Comparison of ENCODE assay signal across 1 cellular context in genomic region chr1:51086496-51087271, GRCh38.
TF ChIP-seq lines count a peak whose summit lies in the region.

No MANE protein-coding gene starts in this region.

TF ChIP-seq in GM23338, 12 proteins besides CTCF, POLR2A, EP300 and RAD21 (continued from another document):
- TF ChIP-seq, protein P1, sequence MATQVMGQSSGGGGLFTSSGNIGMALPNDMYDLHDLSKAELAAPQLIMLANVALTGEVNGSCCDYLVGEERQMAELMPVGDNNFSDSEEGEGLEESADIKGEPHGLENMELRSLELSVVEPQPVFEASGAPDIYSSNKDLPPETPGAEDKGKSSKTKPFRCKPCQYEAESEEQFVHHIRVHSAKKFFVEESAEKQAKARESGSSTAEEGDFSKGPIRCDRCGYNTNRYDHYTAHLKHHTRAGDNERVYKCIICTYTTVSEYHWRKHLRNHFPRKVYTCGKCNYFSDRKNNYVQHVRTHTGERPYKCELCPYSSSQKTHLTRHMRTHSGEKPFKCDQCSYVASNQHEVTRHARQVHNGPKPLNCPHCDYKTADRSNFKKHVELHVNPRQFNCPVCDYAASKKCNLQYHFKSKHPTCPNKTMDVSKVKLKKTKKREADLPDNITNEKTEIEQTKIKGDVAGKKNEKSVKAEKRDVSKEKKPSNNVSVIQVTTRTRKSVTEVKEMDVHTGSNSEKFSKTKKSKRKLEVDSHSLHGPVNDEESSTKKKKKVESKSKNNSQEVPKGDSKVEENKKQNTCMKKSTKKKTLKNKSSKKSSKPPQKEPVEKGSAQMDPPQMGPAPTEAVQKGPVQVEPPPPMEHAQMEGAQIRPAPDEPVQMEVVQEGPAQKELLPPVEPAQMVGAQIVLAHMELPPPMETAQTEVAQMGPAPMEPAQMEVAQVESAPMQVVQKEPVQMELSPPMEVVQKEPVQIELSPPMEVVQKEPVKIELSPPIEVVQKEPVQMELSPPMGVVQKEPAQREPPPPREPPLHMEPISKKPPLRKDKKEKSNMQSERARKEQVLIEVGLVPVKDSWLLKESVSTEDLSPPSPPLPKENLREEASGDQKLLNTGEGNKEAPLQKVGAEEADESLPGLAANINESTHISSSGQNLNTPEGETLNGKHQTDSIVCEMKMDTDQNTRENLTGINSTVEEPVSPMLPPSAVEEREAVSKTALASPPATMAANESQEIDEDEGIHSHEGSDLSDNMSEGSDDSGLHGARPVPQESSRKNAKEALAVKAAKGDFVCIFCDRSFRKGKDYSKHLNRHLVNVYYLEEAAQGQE (IDR thresholded peaks at IDR 0.05; ENCODE audit: unreplicated experiment): no peak
- TF ChIP-seq EZH2phosphoT487 (IDR thresholded peaks at IDR 0.05; ENCODE audit: unreplicated experiment) (no peak), STAT1 (IDR thresholded peaks at IDR 0.05; ENCODE audit: unreplicated experiment) (no peak), ZNF331 (CRISPR knock-in tag; IDR thresholded peaks at IDR 0.05; ENCODE audit: low read depth) (no peak), JUNB (IDR thresholded peaks at IDR 0.05; ENCODE audit: unreplicated experiment) (no peak), CREB1 (CRISPR knock-in tag; IDR thresholded peaks at IDR 0.05; ENCODE audit: low read depth) (no peak), ZNF114 (CRISPR knock-in tag; IDR thresholded peaks at IDR 0.05) (no peak), EZH2 (IDR thresholded peaks at IDR 0.05; ENCODE audit: low read depth, unreplicated experiment) (no peak)
- TF ChIP-seq, protein P2, sequence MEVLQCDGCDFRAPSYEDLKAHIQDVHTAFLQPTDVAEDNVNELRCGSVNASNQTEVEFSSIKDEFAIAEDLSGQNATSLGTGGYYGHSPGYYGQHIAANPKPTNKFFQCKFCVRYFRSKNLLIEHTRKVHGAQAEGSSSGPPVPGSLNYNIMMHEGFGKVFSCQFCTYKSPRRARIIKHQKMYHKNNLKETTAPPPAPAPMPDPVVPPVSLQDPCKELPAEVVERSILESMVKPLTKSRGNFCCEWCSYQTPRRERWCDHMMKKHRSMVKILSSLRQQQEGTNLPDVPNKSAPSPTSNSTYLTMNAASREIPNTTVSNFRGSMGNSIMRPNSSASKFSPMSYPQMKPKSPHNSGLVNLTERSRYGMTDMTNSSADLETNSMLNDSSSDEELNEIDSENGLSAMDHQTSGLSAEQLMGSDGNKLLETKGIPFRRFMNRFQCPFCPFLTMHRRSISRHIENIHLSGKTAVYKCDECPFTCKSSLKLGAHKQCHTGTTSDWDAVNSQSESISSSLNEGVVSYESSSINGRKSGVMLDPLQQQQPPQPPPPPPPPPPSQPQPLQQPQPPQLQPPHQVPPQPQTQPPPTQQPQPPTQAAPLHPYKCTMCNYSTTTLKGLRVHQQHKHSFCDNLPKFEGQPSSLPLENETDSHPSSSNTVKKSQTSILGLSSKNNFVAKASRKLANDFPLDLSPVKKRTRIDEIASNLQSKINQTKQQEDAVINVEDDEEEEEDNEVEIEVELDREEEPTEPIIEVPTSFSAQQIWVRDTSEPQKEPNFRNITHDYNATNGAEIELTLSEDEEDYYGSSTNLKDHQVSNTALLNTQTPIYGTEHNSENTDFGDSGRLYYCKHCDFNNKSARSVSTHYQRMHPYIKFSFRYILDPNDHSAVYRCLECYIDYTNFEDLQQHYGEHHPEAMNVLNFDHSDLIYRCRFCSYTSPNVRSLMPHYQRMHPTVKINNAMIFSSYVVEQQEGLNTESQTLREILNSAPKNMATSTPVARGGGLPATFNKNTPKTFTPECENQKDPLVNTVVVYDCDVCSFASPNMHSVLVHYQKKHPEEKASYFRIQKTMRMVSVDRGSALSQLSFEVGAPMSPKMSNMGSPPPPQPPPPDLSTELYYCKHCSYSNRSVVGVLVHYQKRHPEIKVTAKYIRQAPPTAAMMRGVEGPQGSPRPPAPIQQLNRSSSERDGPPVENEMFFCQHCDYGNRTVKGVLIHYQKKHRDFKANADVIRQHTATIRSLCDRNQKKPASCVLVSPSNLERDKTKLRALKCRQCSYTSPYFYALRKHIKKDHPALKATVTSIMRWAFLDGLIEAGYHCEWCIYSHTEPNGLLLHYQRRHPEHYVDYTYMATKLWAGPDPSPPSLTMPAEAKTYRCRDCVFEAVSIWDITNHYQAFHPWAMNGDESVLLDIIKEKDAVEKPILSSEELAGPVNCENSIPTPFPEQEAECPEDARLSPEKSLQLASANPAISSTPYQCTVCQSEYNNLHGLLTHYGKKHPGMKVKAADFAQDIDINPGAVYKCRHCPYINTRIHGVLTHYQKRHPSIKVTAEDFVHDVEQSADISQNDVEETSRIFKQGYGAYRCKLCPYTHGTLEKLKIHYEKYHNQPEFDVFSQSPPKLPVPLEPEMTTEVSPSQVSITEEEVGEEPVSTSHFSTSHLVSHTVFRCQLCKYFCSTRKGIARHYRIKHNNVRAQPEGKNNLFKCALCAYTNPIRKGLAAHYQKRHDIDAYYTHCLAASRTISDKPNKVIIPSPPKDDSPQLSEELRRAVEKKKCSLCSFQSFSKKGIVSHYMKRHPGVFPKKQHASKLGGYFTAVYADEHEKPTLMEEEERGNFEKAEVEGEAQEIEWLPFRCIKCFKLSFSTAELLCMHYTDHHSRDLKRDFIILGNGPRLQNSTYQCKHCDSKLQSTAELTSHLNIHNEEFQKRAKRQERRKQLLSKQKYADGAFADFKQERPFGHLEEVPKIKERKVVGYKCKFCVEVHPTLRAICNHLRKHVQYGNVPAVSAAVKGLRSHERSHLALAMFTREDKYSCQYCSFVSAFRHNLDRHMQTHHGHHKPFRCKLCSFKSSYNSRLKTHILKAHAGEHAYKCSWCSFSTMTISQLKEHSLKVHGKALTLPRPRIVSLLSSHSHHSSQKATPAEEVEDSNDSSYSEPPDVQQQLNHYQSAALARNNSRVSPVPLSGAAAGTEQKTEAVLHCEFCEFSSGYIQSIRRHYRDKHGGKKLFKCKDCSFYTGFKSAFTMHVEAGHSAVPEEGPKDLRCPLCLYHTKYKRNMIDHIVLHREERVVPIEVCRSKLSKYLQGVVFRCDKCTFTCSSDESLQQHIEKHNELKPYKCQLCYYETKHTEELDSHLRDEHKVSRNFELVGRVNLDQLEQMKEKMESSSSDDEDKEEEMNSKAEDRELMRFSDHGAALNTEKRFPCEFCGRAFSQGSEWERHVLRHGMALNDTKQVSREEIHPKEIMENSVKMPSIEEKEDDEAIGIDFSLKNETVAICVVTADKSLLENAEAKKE (CRISPR knock-in tag; IDR thresholded peaks at IDR 0.05): no peak
- TF ChIP-seq, protein P3, sequence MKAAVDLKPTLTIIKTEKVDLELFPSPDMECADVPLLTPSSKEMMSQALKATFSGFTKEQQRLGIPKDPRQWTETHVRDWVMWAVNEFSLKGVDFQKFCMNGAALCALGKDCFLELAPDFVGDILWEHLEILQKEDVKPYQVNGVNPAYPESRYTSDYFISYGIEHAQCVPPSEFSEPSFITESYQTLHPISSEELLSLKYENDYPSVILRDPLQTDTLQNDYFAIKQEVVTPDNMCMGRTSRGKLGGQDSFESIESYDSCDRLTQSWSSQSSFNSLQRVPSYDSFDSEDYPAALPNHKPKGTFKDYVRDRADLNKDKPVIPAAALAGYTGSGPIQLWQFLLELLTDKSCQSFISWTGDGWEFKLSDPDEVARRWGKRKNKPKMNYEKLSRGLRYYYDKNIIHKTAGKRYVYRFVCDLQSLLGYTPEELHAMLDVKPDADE (IDR thresholded peaks at IDR 0.05): no peak
TF ChIP-seq in GM23338: peak in this region for 0.
